8 cellular contexts compared by ENCODE assay signal in the genomic region with DNA sequence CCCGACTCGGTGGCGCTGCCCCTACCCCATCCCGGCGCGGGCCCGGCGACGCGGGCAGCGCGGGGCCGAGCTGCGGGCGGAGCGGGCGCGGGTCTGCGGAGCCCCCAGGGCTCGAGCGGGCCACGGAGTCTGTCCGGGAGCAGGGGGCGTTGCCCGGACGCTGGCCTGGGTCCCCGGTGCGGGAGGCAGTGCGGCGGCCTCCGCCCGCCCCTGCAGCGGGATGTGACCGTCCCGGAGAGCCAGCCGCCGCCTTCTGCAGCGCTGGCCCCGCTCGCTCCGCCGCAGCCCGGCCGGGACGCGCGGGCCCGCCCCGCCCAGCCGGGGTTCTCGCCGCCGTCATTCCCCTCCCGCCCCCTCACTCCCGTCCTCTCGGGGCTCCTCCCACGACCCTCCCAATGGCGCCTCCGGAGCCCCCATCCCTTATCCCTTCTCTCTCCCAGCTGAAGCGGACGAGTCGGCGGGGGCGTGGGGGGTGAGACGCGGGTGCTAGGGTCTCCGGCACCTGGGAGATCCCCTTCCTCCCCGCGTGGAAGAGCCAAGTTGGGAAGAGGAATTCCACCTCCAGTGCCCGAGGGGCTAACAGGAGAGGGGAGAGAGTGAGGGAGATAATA. TPM values are rescaled to one million over a fixed set of nuclear protein-coding genes. Genes with fewer than 3 reads are reported as not detected.
A peak's percentile ranks its signal among the peaks of the same experiment; 100 is the strongest.
DNase-seq lines count a peak whose midpoint lies in the region; ATAC-seq, FAIRE-seq and TF ChIP-seq lines count a peak whose summit lies in the region.

A gene with protein sequence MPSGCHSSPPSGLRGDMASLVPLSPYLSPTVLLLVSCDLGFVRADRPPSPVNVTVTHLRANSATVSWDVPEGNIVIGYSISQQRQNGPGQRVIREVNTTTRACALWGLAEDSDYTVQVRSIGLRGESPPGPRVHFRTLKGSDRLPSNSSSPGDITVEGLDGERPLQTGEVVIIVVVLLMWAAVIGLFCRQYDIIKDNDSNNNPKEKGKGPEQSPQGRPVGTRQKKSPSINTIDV (minus strand): TSS at position 257 of the 611 bp plus-strand sequence. CDS start 521 bp downstream, outside the sequence.

- peak; percentile 62 for ATAC-seq in left colon
- ATAC-seq in stimulated activated naive B cell treated with anti-CD40 and anti-IgM and Interleukin-4, amounts not matched to agents 10 μg/mL and 1 μg/mL and 100 μg/mL, for 72 hours (replicated peaks) = peak; percentile 54 to 57
- no peak for ATAC-seq in HG02870 (IDR thresholded peaks at IDR 0.05; ENCODE audit: unreplicated experiment)

- POLR2A ChIA-PET in PC-9 (lab: Charles Lee; ENCODE audit: unreplicated experiment) = no interaction called here

- DNase-seq in D721Med (ENCODE audit: insufficient read length, low spot score) (peak; percentile 44), PC-9 (peak in 1 of 2 experiments; percentile 27), left colon (peak in 1 of 2 donors; percentile 22), medulla oblongata (ENCODE audit: extremely low spot score) (no peak), NCI-H128 (lab: John Stamatoyannopoulos, UW; ENCODE audit: unreplicated experiment) (no peak)
- no peak for DNase-seq in stimulated activated naive B cell treated with anti-CD40 and anti-IgM and Interleukin-4, amounts not matched to agents 10 μg/mL and 1 μg/mL and 100 μg/mL, for 72 hours

- CTCF ChIA-PET in PC-9 (lab: Charles Lee) = no interaction called here

- peak within 1 kb of the TSS; percentile 86 to 88 for H3K4me3 Mint-ChIP-seq in stimulated activated naive B cell treated with anti-CD40 and anti-IgM and Interleukin-4, amounts not matched to agents 10 μg/mL and 1 μg/mL and 100 μg/mL, for 72 hours

- FAIRE-seq in D721Med (lab: Jason Lieb, UNC) = no peak

- H3K27me3 Mint-ChIP-seq in stimulated activated naive B cell treated with anti-CD40 and anti-IgM and Interleukin-4, amounts not matched to agents 10 μg/mL and 1 μg/mL and 100 μg/mL, for 72 hours = peaks cover 52 to 63% of the 10 kb centered on the region in 2 donors

- H3K36me3 Mint-ChIP-seq in stimulated activated naive B cell treated with anti-CD40 and anti-IgM and Interleukin-4, amounts not matched to agents 10 μg/mL and 1 μg/mL and 100 μg/mL, for 72 hours = peaks cover 0 to 3% of the 10 kb centered on the region in 2 donors

- peaks cover 28% of the 10 kb centered on the region for H3K4me1 ChIP-seq in PC-9 (replicated peaks; ENCODE audit: insufficient read depth)

- H2AFZ ChIP-seq in PC-9 = peak within 1 kb of the TSS; percentile 90

- no peaks in the 10 kb centered on the region for H4K20me1 ChIP-seq in PC-9 (ENCODE audit: insufficient read depth)

- H3K27me3 ChIP-seq in PC-9 (ENCODE audit: insufficient read depth, low read depth) = peaks cover 7% of the 10 kb centered on the region; the same call in 1 of the 2 replicates

- H3K4me1 Mint-ChIP-seq in stimulated activated naive B cell treated with anti-CD40 and anti-IgM and Interleukin-4, amounts not matched to agents 10 μg/mL and 1 μg/mL and 100 μg/mL, for 72 hours = peaks cover 7 to 19% of the 10 kb centered on the region in 2 donors

- H3K79me2 ChIP-seq in PC-9 (ENCODE audit: low read depth) = no peaks in the 10 kb centered on the region

- no TSS peak for BruUV-seq in PC-9 (replicated peaks; lab: Mats Ljungman, UMichigan)

- TF ChIP-seq CTCF in D721Med (IDR thresholded peaks at IDR 0.05; ENCODE audit: insufficient read depth, missing control alignments) = no peak
- TF ChIP-seq CTCF in PC-9 (conservative IDR thresholded peaks at IDR 0.05) = no peak

- H3K36me3 ChIP-seq in PC-9 (ENCODE audit: low read depth) = no peaks in the 10 kb centered on the region

- peaks cover 10% of the 10 kb centered on the region; the same call in 1 of the 2 replicates for H3F3A ChIP-seq in PC-9 (ENCODE audit: insufficient read depth, low read depth)

- H3K9me3 ChIP-seq in PC-9 (ENCODE audit: insufficient read depth, low read depth) = no peaks in the 10 kb centered on the region

- intact Hi-C loops in PC-9 (cut with micrococcal nuclease; ENCODE audit: unreplicated experiment) = loop anchor here (5.0 kb wide), 1 partner anchor 87 kb away; the partner anchor contains the start of gene ZNF512
- intact Hi-C loops in left colon (cut with DNase I, micrococcal nuclease) = no loop called here

- H3K9me3 Mint-ChIP-seq in stimulated activated naive B cell treated with anti-CD40 and anti-IgM and Interleukin-4, amounts not matched to agents 10 μg/mL and 1 μg/mL and 100 μg/mL, for 72 hours = no peaks in the 10 kb centered on the region

- H3K9me2 ChIP-seq in PC-9 (ENCODE audit: insufficient read depth) = no peaks in the 10 kb centered on the region

- no peak within 1 kb of the TSS for H3K27ac Mint-ChIP-seq in stimulated activated naive B cell treated with anti-CD40 and anti-IgM and Interleukin-4, amounts not matched to agents 10 μg/mL and 1 μg/mL and 100 μg/mL, for 72 hours

- H3K27ac ChIP-seq in PC-9 (no peak within 1 kb of the TSS), cingulate gyrus (ENCODE audit: low read depth, low read length) (peak within 1 kb of the TSS; percentile 75)

- peak within 1 kb of the TSS; percentile 86 for H3K4me2 ChIP-seq in PC-9

- peak within 1 kb of the TSS; percentile 73 for H3K4me3 ChIP-seq in PC-9

RNA-seq across cellular contexts. Expression of the gene that starts here (rescaled TPM):
- total RNA-seq in PC-9 (2021) = 5.3 and 6.3 TPM in 2 replicates
- total RNA-seq in left colon = 1 to 10 TPM in 1 of 2 donors, under 1 TPM in 1; 0.73 to 1.4 TPM
